In genomic region chr17:33017366-33017765, GRCh38 we compare ENCODE assay signal across 7 cellular contexts. TPM values are rescaled to one million over a fixed set of nuclear protein-coding genes. Genes with fewer than 3 reads are reported as not detected.
"Had no signal": no experiment of that assay in that cellular context is flagged by ENCODE, and none has a peak within 500 bp of the region (broad histone marks: within the 10 kb centered on the region; RNA-seq: fewer than 3 reads in every experiment).

No MANE protein-coding gene starts in this region.

- DNase-seq: HCEC 1CT, IMR-90 had no signal

- H3K9me3 Mint-ChIP-seq: GM23338, H9 had no signal

- H3K4me2 ChIP-seq: GM23338 had no signal

- H3K4me3 ChIP-seq: GM23338, K562 had no signal

- H3K4me3 Mint-ChIP-seq: GM23338, H9 had no signal

- ATAC-seq: K562 had no signal

- H2AFZ ChIP-seq: GM23338 had no signal

RNA-seq across cellular contexts. Expression of gene SPACA3, which starts 25.7 kb away (rescaled TPM):
- total RNA-seq: GM23338, H1, H9, HT-29, IMR-90, K562 had no signal
- polyA plus RNA-seq: GM23338, IMR-90 had no signal
